9 cellular contexts compared by ENCODE assay signal in the genomic region with DNA sequence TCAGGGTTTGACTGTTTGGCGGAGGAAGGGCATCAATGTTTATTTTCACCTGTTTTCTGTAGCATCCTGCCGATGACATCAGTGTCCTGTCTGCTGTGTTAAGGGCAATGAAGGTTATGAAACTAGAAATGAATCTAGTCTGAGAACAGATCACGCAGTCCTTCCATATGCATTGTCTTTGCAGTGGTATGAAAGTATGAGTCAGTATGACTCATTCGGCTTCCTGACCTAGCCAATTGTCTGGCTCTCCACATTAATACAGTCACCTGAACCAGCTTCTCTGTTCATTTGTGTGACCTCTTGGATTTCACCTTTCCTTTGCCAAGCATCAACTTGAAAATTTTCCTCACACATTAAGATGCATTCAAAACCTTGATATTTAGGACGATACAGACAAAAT.
DNase-seq lines count a peak whose midpoint lies in the region; ATAC-seq, FAIRE-seq and TF ChIP-seq lines count a peak whose summit lies in the region.
"Had no signal": no experiment of that assay in that cellular context is flagged by ENCODE, and none has a peak within 500 bp of the region (broad histone marks: within the 10 kb centered on the region; RNA-seq: fewer than 3 reads in every experiment).

No MANE protein-coding gene starts in this region.

- no peak overlapping the region for H3K27ac ChIP-seq in H1 (ENCODE audit: low read depth, low read length)

- TF ChIP-seq POLR2A in H1 (IDR thresholded peaks at IDR 0.05; ENCODE audit: control extremely low read depth in 1 of 2, low read depth in 2 of 2, low read length in 2 of 2) = no peak

- CTCF ChIA-PET in H1 (lab: Charles Lee; ENCODE audit: partially characterized antibody) = no interaction called here
- CTCF ChIA-PET in WTC11 (lab: Charles Lee) = no interaction called here

- H3K9ac ChIP-seq in H1 (replicated peaks in 1 of 4; ENCODE audit: extremely low read depth in 1 of 4, low read depth in 3 of 4, low read length in 3 of 4) = no peak overlapping the region

- H3K79me2 ChIP-seq in H1 (ENCODE audit: control insufficient read depth in 1 of 2, insufficient read depth in 2 of 2, low read length in 2 of 2) = no peaks in the 10 kb centered on the region

- POLR2A ChIA-PET in H1 (lab: Charles Lee; ENCODE audit: partially characterized antibody) (no interaction called here), WTC11 (lab: Charles Lee) (no interaction called here)

- H3K27me3 Mint-ChIP-seq in CD14-positive monocyte (ENCODE audit: low read depth in 3 of 3) = no peaks in the 10 kb centered on the region
- no peaks in the 10 kb centered on the region for H3K27me3 Mint-ChIP-seq in WTC11 (ENCODE audit: low read depth)

- DNase-seq in H4 (ENCODE audit: low spot score) (peak; percentile 87), LoVo (ENCODE audit: low spot score) (peak; percentile 76), H1 (ENCODE audit: low read depth in 1 of 2, low spot score in 2 of 2) (no peak), CD14-positive monocyte (ENCODE audit: low spot score) (no peak), GM19238 (ENCODE audit: insufficient read length, low spot score) (no peak), WTC11 (ENCODE audit: low spot score) (no peak)
- DNase-seq: natural killer cell had no signal

- H3K27ac Mint-ChIP-seq in CD14-positive monocyte = no peak overlapping the region
- H3K27ac Mint-ChIP-seq in WTC11 = no peak overlapping the region
- H3K27ac Mint-ChIP-seq: natural killer cell had no signal

- no peak overlapping the region for H2BK20ac ChIP-seq in H1 (ENCODE audit: low read length)

- no peaks in the 10 kb centered on the region for H3K27me3 ChIP-seq in H1 (replicated peaks in 1 of 4; ENCODE audit: control insufficient read depth in 3 of 4, extremely low read depth in 1 of 4, insufficient read depth in 3 of 4, low read length in 3 of 4)

- no peak overlapping the region for H3K18ac ChIP-seq in H1 (ENCODE audit: extremely low read depth, low read length)

- no peak for TF ChIP-seq RAD21 in H1 (IDR thresholded peaks at IDR 0.05 in 1 of 2, conservative IDR thresholded peaks at IDR 0.05 in 1 of 2; ENCODE audit: low read depth in 2 of 2, low read length in 2 of 2)

- H3K9me3 Mint-ChIP-seq in CD14-positive monocyte (peaks cover 0 to 13% (median 7%) of the 10 kb centered on the region in 7 donors), WTC11 (peaks cover 9% of the 10 kb centered on the region)

- no peak overlapping the region for H2BK12ac ChIP-seq in H1 (ENCODE audit: low read depth, low read length)

- H3K23ac ChIP-seq in H1 (ENCODE audit: insufficient read length) = no peak overlapping the region

- no peak overlapping the region for H2AK5ac ChIP-seq in H1 (ENCODE audit: low read depth, low read length)

- H3K4me3 Mint-ChIP-seq in CD14-positive monocyte (no peak overlapping the region), WTC11 (no peak overlapping the region)
- H3K4me3 Mint-ChIP-seq: natural killer cell had no signal

- H3K56ac ChIP-seq in H1 (replicated peaks; ENCODE audit: insufficient read length, low read depth, low read length) = no peak overlapping the region

- H3K9me3 ChIP-seq in H1 (ENCODE audit: insufficient read depth in 2 of 2, low read depth in 1 of 2, low read length in 1 of 2) = peaks cover 0 to 3% of the 10 kb centered on the region in 2 experiments; a peak in 1 of 4 replicates

- H3K4me2 ChIP-seq in H1 (ENCODE audit: insufficient read depth in 1 of 2, low read depth in 2 of 2, low read length in 2 of 2) = no peak overlapping the region

- H3K4ac ChIP-seq in H1 (replicated peaks; ENCODE audit: insufficient read length, low read depth, low read length) = no peak overlapping the region

- TF ChIP-seq CTCF in H1 (IDR thresholded peaks at IDR 0.05; ENCODE audit: control extremely low read depth in 1 of 3, insufficient read depth in 1 of 3, low read depth in 1 of 3, low read length in 3 of 3) = no peak
- no peak for TF ChIP-seq CTCF in CD14-positive monocyte (IDR thresholded peaks at IDR 0.05)
- no peak for TF ChIP-seq CTCF in WTC11 (IDR thresholded peaks at IDR 0.05)

- 92% methylated on average over 5 of the region's 5 CpGs; no CpG with 5 or more reads in 1 of the 2 experiments for WGBS in H1 (ENCODE audit: extremely low coverage in 1 of 2, insufficient coverage in 1 of 2, insufficient read length in 1 of 2, insufficient replicate concordance in 2 of 2, low coverage in 1 of 2, low lambda C conversion rate in 2 of 2, missing lambda C conversion rate in 1 of 2), 2 experiments

- intact Hi-C loops in CD14-positive monocyte (cut with micrococcal nuclease) = no loop called here

- H3K36me3 ChIP-seq in H1 (ENCODE audit: control insufficient read depth in 2 of 4, insufficient read depth in 4 of 4, low read length in 3 of 4) = no peaks in the 10 kb centered on the region

- H3K23me2 ChIP-seq in H1 (ENCODE audit: low read depth, low read length) = no peaks in the 10 kb centered on the region

- H2AFZ ChIP-seq in H1 (ENCODE audit: low read length) = 0 out of 2 replicates have a peak overlapping the region, but pooled peaks have one; percentile 0

- peaks cover 0 to 3% (median 0%) of the 10 kb centered on the region in 4 experiments; a peak in 1 of 7 replicates for H3K4me1 ChIP-seq in H1 (replicated peaks in 1 of 4; ENCODE audit: control insufficient read depth in 3 of 4, insufficient read depth in 4 of 4, low read length in 3 of 4)

- H2BK15ac ChIP-seq in H1 (ENCODE audit: low read length) = 0 out of 2 replicates have a peak overlapping the region, but pooled peaks have one; percentile 65

- no peaks in the 10 kb centered on the region for H4K20me1 ChIP-seq in H1 (replicated peaks in 1 of 2; ENCODE audit: control insufficient read depth in 1 of 2, insufficient read depth in 2 of 2, low read length in 2 of 2)

- H3K14ac ChIP-seq in H1 (ENCODE audit: insufficient read length) = no peak overlapping the region

- H2BK5ac ChIP-seq in H1 (ENCODE audit: low read depth, low read length) = no peak overlapping the region

- no peak overlapping the region for H4K5ac ChIP-seq in H1 (ENCODE audit: insufficient read length, low read depth, low read length)

- H3K4me3 ChIP-seq in H1 (ENCODE audit: extremely low read depth in 1 of 4, insufficient read depth in 2 of 4, low read depth in 3 of 4, low read length in 4 of 4) = no peak overlapping the region

- H4K91ac ChIP-seq in H1 (replicated peaks; ENCODE audit: insufficient read length, low read length) = no peak overlapping the region

- no peak for TF ChIP-seq EP300 in H1 (IDR thresholded peaks at IDR 0.05; ENCODE audit: borderline replicate concordance in 1 of 2, low read depth in 2 of 2, low read length in 2 of 2)

- ATAC-seq in GM18499 (IDR thresholded peaks at IDR 0.05; ENCODE audit: insufficient read depth, unreplicated experiment) = peak; percentile 100
- ATAC-seq in HG03108 (IDR thresholded peaks at IDR 0.05; ENCODE audit: unreplicated experiment) = no peak
- no peak for ATAC-seq in WTC11

- H3K36me3 Mint-ChIP-seq in CD14-positive monocyte (no peaks in the 10 kb centered on the region), WTC11 (peaks cover 3% of the 10 kb centered on the region; the same call in 1 of the 2 replicates)
- H3K36me3 Mint-ChIP-seq: natural killer cell had no signal

- H4K8ac ChIP-seq in H1 (ENCODE audit: extremely low read depth, insufficient read depth, low read length) = no peak overlapping the region

- FAIRE-seq in H1 (lab: Jason Lieb, UNC) = no peak

- no peaks in the 10 kb centered on the region for H3K79me1 ChIP-seq in H1 (ENCODE audit: low read depth, low read length)

- H3K4me1 Mint-ChIP-seq in CD14-positive monocyte (no peaks in the 10 kb centered on the region), WTC11 (peaks cover 8% of the 10 kb centered on the region)
- H3K4me1 Mint-ChIP-seq: natural killer cell had no signal

- no peak overlapping the region for H2BK120ac ChIP-seq in H1 (replicated peaks; ENCODE audit: low read depth, low read length)

TF ChIP-seq in H1, 55 proteins besides CTCF, POLR2A, EP300 and RAD21 (continues in another document):
- TF ChIP-seq BCL11A (IDR thresholded peaks at IDR 0.05; ENCODE audit: low read depth in 2 of 2, low read length in 2 of 2) (no peak), NANOG (IDR thresholded peaks at IDR 0.05; ENCODE audit: insufficient read depth, low read depth, low read length, poor library complexity, severe bottlenecking) (no peak), KDM5A (IDR thresholded peaks at IDR 0.05; ENCODE audit: low read length) (no peak), ASH2L (IDR thresholded peaks at IDR 0.05; ENCODE audit: low read length) (no peak), CBX8 (IDR thresholded peaks at IDR 0.05; ENCODE audit: borderline replicate concordance, low read depth, low read length) (no peak), BACH1 (IDR thresholded peaks at IDR 0.05; ENCODE audit: low read length) (no peak), TCF12 (IDR thresholded peaks at IDR 0.05; ENCODE audit: low read depth, low read length) (no peak), RFX5 (IDR thresholded peaks at IDR 0.05; ENCODE audit: borderline replicate concordance, low read depth, low read length) (no peak), RBBP5 (IDR thresholded peaks at IDR 0.05; ENCODE audit: borderline replicate concordance, low read depth, low read length) (no peak), EZH2 (IDR thresholded peaks at IDR 0.05; ENCODE audit: low read depth, low read length, severe bottlenecking) (no peak), SIX5 (IDR thresholded peaks at IDR 0.05; ENCODE audit: low read depth, low read length) (no peak), SAP30 (IDR thresholded peaks at IDR 0.05; ENCODE audit: insufficient read depth, insufficient replicate concordance, low read length) (no peak)

TF ChIP-seq in WTC11, 78 proteins besides CTCF, POLR2A, EP300 and RAD21 (continues in another document):
- TF ChIP-seq, protein P1, sequence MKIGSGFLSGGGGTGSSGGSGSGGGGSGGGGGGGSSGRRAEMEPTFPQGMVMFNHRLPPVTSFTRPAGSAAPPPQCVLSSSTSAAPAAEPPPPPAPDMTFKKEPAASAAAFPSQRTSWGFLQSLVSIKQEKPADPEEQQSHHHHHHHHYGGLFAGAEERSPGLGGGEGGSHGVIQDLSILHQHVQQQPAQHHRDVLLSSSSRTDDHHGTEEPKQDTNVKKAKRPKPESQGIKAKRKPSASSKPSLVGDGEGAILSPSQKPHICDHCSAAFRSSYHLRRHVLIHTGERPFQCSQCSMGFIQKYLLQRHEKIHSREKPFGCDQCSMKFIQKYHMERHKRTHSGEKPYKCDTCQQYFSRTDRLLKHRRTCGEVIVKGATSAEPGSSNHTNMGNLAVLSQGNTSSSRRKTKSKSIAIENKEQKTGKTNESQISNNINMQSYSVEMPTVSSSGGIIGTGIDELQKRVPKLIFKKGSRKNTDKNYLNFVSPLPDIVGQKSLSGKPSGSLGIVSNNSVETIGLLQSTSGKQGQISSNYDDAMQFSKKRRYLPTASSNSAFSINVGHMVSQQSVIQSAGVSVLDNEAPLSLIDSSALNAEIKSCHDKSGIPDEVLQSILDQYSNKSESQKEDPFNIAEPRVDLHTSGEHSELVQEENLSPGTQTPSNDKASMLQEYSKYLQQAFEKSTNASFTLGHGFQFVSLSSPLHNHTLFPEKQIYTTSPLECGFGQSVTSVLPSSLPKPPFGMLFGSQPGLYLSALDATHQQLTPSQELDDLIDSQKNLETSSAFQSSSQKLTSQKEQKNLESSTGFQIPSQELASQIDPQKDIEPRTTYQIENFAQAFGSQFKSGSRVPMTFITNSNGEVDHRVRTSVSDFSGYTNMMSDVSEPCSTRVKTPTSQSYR (CRISPR knock-in tag; IDR thresholded peaks at IDR 0.05) = no peak
- TF ChIP-seq CREM (CRISPR knock-in tag; IDR thresholded peaks at IDR 0.05) (no peak), EMX1 (CRISPR knock-in tag; IDR thresholded peaks at IDR 0.05) (no peak), FOXK1 (CRISPR knock-in tag; IDR thresholded peaks at IDR 0.05) (no peak)

Comparison
In these comparisons a context has a peak if more than half of its experiments do, and no peak if none do; other contexts are left out.
1. DNase-seq: peak in H4 (single experiment) and LoVo (single experiment); none in H1 (0 of 2), CD14-positive monocyte (single experiment), GM19238 (single experiment) and WTC11 (single experiment).